ENCODE assay signal across 8 cellular contexts in genomic region chr4:53905935-53906377, GRCh38.
DNase-seq lines count a peak whose midpoint lies in the region; ATAC-seq, FAIRE-seq and TF ChIP-seq lines count a peak whose summit lies in the region.

No MANE protein-coding gene starts in this region.

- in situ Hi-C loops in astrocyte of the spinal cord (cut with HindIII; ENCODE audit: low sequenced_read_pairs): loop anchor here (25.0 kb wide), 1 partner anchor 419 kb away; no protein-coding TSS in a partner anchor

- no peak for TF ChIP-seq CTCF in AG09309 (IDR thresholded peaks at IDR 0.05; ENCODE audit: control insufficient read depth, insufficient read depth, low read depth, low read length, missing control alignments)
- TF ChIP-seq CTCF in astrocyte of the spinal cord (IDR thresholded peaks at IDR 0.05; ENCODE audit: low read depth, low read length): no peak
- no peak for TF ChIP-seq CTCF in keratinocyte (optimal IDR thresholded peaks at IDR 0.05 in 1 of 3, IDR thresholded peaks at IDR 0.05 in 1 of 3, conservative IDR thresholded peaks at IDR 0.05 in 1 of 3; ENCODE audit: extremely low read depth in 1 of 3, insufficient read depth in 2 of 3, low read length in 3 of 3)

- ATAC-seq in GM18868 (IDR thresholded peaks at IDR 0.05; ENCODE audit: unreplicated experiment): peak; percentile 71

- no peaks in the 10 kb centered on the region for H3K79me2 ChIP-seq in keratinocyte (ENCODE audit: control insufficient read depth, insufficient read depth, low read length)

- no peak overlapping the region for H3K9ac ChIP-seq in keratinocyte (ENCODE audit: control insufficient read depth, extremely low read depth, insufficient read depth, low read length)
- no peak overlapping the region for H3K9ac ChIP-seq in stomach smooth muscle (ENCODE audit: low read length in 2 of 2)

- H4K20me1 ChIP-seq in keratinocyte (ENCODE audit: control insufficient read depth, extremely low read depth, insufficient read depth, low read length): no peaks in the 10 kb centered on the region

- H3K27me3 ChIP-seq in keratinocyte (ENCODE audit: control insufficient read depth, extremely low read depth, insufficient read depth, low read length) (no peaks in the 10 kb centered on the region), stomach smooth muscle (ENCODE audit: control insufficient read depth in 1 of 2, insufficient read depth in 2 of 2, low read length in 2 of 2) (peaks cover 19 to 32% of the 10 kb centered on the region in 2 donors)

- H3K36me3 ChIP-seq in keratinocyte (ENCODE audit: control insufficient read depth in 2 of 2, extremely low read depth in 1 of 2, insufficient read depth in 2 of 2, low read length in 2 of 2): no peaks in the 10 kb centered on the region
- no peaks in the 10 kb centered on the region for H3K36me3 ChIP-seq in stomach smooth muscle (ENCODE audit: control insufficient read depth in 2 of 2, insufficient read depth in 2 of 2, low read length in 2 of 2)

- H3K9me3 ChIP-seq in keratinocyte (ENCODE audit: control insufficient read depth, low read depth, low read length) (no peaks in the 10 kb centered on the region), stomach smooth muscle (ENCODE audit: control insufficient read depth in 2 of 2, low read length in 2 of 2) (no peaks in the 10 kb centered on the region)

- H3K4me3 ChIP-seq in AG09309 (ENCODE audit: control insufficient read depth, low read depth, low read length) (peak overlapping the region; percentile 30), astrocyte of the spinal cord (ENCODE audit: low read depth, low read length) (peak overlapping the region; percentile 36), keratinocyte (ENCODE audit: control insufficient read depth in 2 of 3, extremely low read depth in 1 of 3, insufficient read depth in 2 of 3, low read depth in 1 of 3, low read length in 3 of 3) (peak overlapping the region in 2 of 3 experiments; percentile 7 to 29), stomach smooth muscle (ENCODE audit: low read length in 2 of 2) (peak overlapping the region; percentile 61 to 68)

- H3K27ac ChIP-seq in keratinocyte (ENCODE audit: control insufficient read depth, insufficient read depth, low read length): no peak overlapping the region
- no peak overlapping the region for H3K27ac ChIP-seq in stomach smooth muscle (ENCODE audit: low read length)

- no peaks in the 10 kb centered on the region for H3K9me1 ChIP-seq in keratinocyte (ENCODE audit: control insufficient read depth, extremely low read depth, insufficient read depth, low read length)

- dilution Hi-C loops in keratinocyte (cut with MboI; ENCODE audit: extremely low pct_ligation_motif_present, low sequenced_read_pairs): no loop called here

- DNase-seq in AG09309 (ENCODE audit: low read depth): no peak
- peak; percentile 75 to 78 for DNase-seq in NCI-H1930 (lab: John Stamatoyannopoulos, UW)
- DNase-seq in astrocyte of the spinal cord (ENCODE audit: low read depth, low spot score): peak; percentile 68
- DNase-seq in keratinocyte (ENCODE audit: low read depth, low spot score): no peak
- no peak for DNase-seq in NCI-H1694 treated with DMSO at 0.1 percent for 48 hours (lab: John Stamatoyannopoulos, UW)
- DNase-seq in cerebellar nuclear complex (lab: John Stamatoyannopoulos, UW): no peak

- peaks cover 36% of the 10 kb centered on the region for H3K4me1 ChIP-seq in keratinocyte (ENCODE audit: control insufficient read depth, extremely low read depth, insufficient read depth, low read length)
- H3K4me1 ChIP-seq in stomach smooth muscle (ENCODE audit: control insufficient read depth, insufficient read depth, low read length): peaks cover 8% of the 10 kb centered on the region

- peak; percentile 88 for FAIRE-seq in keratinocyte (lab: Jason Lieb, UNC)

- peak overlapping the region; percentile 84 for H3K4me2 ChIP-seq in keratinocyte (ENCODE audit: control insufficient read depth, extremely low read depth, insufficient read depth, low read depth, low read length)

- H2AFZ ChIP-seq in keratinocyte (ENCODE audit: control insufficient read depth, low read length): peak overlapping the region; percentile 80

Comparison
In these comparisons a context has a peak if more than half of its experiments do, and no peak if none do; other contexts are left out.
1. DNase-seq: peak in NCI-H1930 (2 of 2) and astrocyte of the spinal cord (single experiment); none in AG09309 (single experiment), keratinocyte (single experiment), NCI-H1694 treated with DMSO at 0.1 percent for 48 hours (single experiment) and cerebellar nuclear complex (0 of 2).
2. Peak in every context shown above with its lines, with median percentiles within 50 percentile points of each other: H3K4me3 ChIP-seq.